In genomic region chr4:87559090-87559837, GRCh38 we compare ENCODE assay signal across 10 cellular contexts. TPM values are rescaled to one million over a fixed set of nuclear protein-coding genes. Genes with fewer than 3 reads are reported as not detected.
A peak's percentile ranks its signal among the peaks of the same experiment; 100 is the strongest.
DNase-seq lines count a peak whose midpoint lies in the region; ATAC-seq and TF ChIP-seq lines count a peak whose summit lies in the region.
"Had no signal": no experiment of that assay in that cellular context is flagged by ENCODE, and none has a peak within 500 bp of the region (broad histone marks: within the 10 kb centered on the region; RNA-seq: fewer than 3 reads in every experiment).

No MANE protein-coding gene starts in this region.

- CTCF ChIA-PET in PC-3 (lab: Charles Lee) = no interaction called here

- peaks cover 13% of the 10 kb centered on the region for H3K4me1 Mint-ChIP-seq in activated naive CD8-positive, alpha-beta T cell treated with anti-CD3 and anti-CD28 coated beads for 36 hours
- H3K4me1 Mint-ChIP-seq in osteocyte (ENCODE audit: unreplicated experiment) = peaks cover 24% of the 10 kb centered on the region

- H3K4me2 ChIP-seq in DND-41 (ENCODE audit: insufficient read depth, low read length) = peak overlapping the region; percentile 54; the same call in 1 of the 2 replicates
- H3K4me2 ChIP-seq in PC-3 (ENCODE audit: low read length) = no peak overlapping the region

- no peak for TF ChIP-seq POLR2A in spleen (IDR thresholded peaks at IDR 0.05)

- no peaks in the 10 kb centered on the region for H3K27me3 ChIP-seq in DND-41 (ENCODE audit: insufficient read depth, low read length, poor library complexity)
- H3K27me3 ChIP-seq in PC-3 (ENCODE audit: low read length) = no peaks in the 10 kb centered on the region
- H3K27me3 ChIP-seq in spleen (replicated peaks in 1 of 7) = no peaks in the 10 kb centered on the region
- H3K27me3 ChIP-seq: right lobe of liver had no signal

- H3K36me3 Mint-ChIP-seq in activated naive CD8-positive, alpha-beta T cell treated with anti-CD3 and anti-CD28 coated beads for 36 hours = no peaks in the 10 kb centered on the region
- H3K36me3 Mint-ChIP-seq in osteocyte (ENCODE audit: unreplicated experiment) = peaks cover 2% of the 10 kb centered on the region

- H3K36me3 ChIP-seq in DND-41 (ENCODE audit: insufficient read depth, low read length) (no peaks in the 10 kb centered on the region), PC-3 (ENCODE audit: low read depth, low read length) (no peaks in the 10 kb centered on the region), spleen (no peaks in the 10 kb centered on the region)
- H3K36me3 ChIP-seq: right lobe of liver had no signal

- H3K9me3 ChIP-seq in DND-41 (ENCODE audit: insufficient read depth, low read length, severe bottlenecking) (no peaks in the 10 kb centered on the region), PC-3 (ENCODE audit: low read length) (no peaks in the 10 kb centered on the region), spleen (no peaks in the 10 kb centered on the region)
- H3K9me3 ChIP-seq: right lobe of liver had no signal

- H3K4me1 ChIP-seq in DND-41 (ENCODE audit: insufficient read depth, low read length) (peaks cover 18% of the 10 kb centered on the region), PC-3 (ENCODE audit: insufficient read depth, low read length) (peaks cover 30% of the 10 kb centered on the region), spleen (peaks cover 0 to 13% (median 0%) of the 10 kb centered on the region in 6 donors)
- H3K4me1 ChIP-seq: right lobe of liver had no signal

- ATAC-seq in DND-41 (ENCODE audit: insufficient read depth, low read depth) (peak; percentile 99), GM21381 (IDR thresholded peaks at IDR 0.05; ENCODE audit: unreplicated experiment) (peak; percentile 100), HG03520 (IDR thresholded peaks at IDR 0.05; ENCODE audit: unreplicated experiment) (peak; percentile 99), PC-3 (no peak)

- peak; percentile 85 for DNase-seq in DND-41
- DNase-seq in PC-3 = peak; percentile 20
- DNase-seq in activated naive CD8-positive, alpha-beta T cell treated with anti-CD3 and anti-CD28 coated beads for 36 hours = peak; percentile 58
- peak; percentile 1 to 11 for DNase-seq in stimulated activated CD4-positive, alpha-beta T cell treated with anti-CD3 and anti-CD28 coated beads, Interleukin-4, amount 100 ng/mL, for 48 hours (ENCODE audit: low read depth in 2 of 2)
- no peak for DNase-seq in osteocyte (ENCODE audit: extremely low spot score, unreplicated experiment)
- no peak for DNase-seq in spleen
- DNase-seq: right lobe of liver had no signal

- no peaks in the 10 kb centered on the region for H4K20me1 ChIP-seq in DND-41 (ENCODE audit: insufficient read depth, low read length)
- no peaks in the 10 kb centered on the region for H4K20me1 ChIP-seq in PC-3 (ENCODE audit: low read length)

- H3K4me3 Mint-ChIP-seq in activated naive CD8-positive, alpha-beta T cell treated with anti-CD3 and anti-CD28 coated beads for 36 hours = no peak overlapping the region
- H3K4me3 Mint-ChIP-seq in osteocyte (ENCODE audit: unreplicated experiment) = no peak overlapping the region

- H3K27me3 Mint-ChIP-seq in activated naive CD8-positive, alpha-beta T cell treated with anti-CD3 and anti-CD28 coated beads for 36 hours = no peaks in the 10 kb centered on the region
- no peaks in the 10 kb centered on the region for H3K27me3 Mint-ChIP-seq in osteocyte (ENCODE audit: unreplicated experiment)

- peak overlapping the region; percentile 51; the same call in 1 of the 2 replicates for H2AFZ ChIP-seq in DND-41 (ENCODE audit: low read depth, low read length)
- H2AFZ ChIP-seq in PC-3 (ENCODE audit: low read length) = no peak overlapping the region

- no peak overlapping the region for H3K27ac Mint-ChIP-seq in activated naive CD8-positive, alpha-beta T cell treated with anti-CD3 and anti-CD28 coated beads for 36 hours
- no peak overlapping the region for H3K27ac Mint-ChIP-seq in osteocyte (ENCODE audit: unreplicated experiment)

- intact Hi-C loops in PC-3 (cut with micrococcal nuclease) = loop anchor here (5.0 kb wide), 1 partner anchor 98 kb away; no protein-coding TSS in a partner anchor
- intact Hi-C loops in spleen (cut with DNase I; ENCODE audit: low total_unique reads) = no loop called here

- H3K9ac ChIP-seq in DND-41 (ENCODE audit: low read depth, low read length) (no peak overlapping the region), PC-3 (ENCODE audit: low read length) (no peak overlapping the region)

- TF ChIP-seq CTCF in DND-41 (IDR thresholded peaks at IDR 0.05; ENCODE audit: borderline replicate concordance, extremely low read depth, low read length, poor library complexity, severe bottlenecking) (no peak), PC-3 (conservative IDR thresholded peaks at IDR 0.05; ENCODE audit: low read depth, low read length) (no peak), osteocyte (IDR thresholded peaks at IDR 0.05) (no peak), spleen (IDR thresholded peaks at IDR 0.05 in 8 of 11, conservative IDR thresholded peaks at IDR 0.05 in 3 of 11) (no peak)

- H3K4me3 ChIP-seq in DND-41 (ENCODE audit: low read depth in 1 of 2, low read length in 2 of 2) (no peak overlapping the region; a peak in 1 of 4 replicates), PC-3 (ENCODE audit: low read length) (no peak overlapping the region), spleen (no peak overlapping the region)
- H3K4me3 ChIP-seq: right lobe of liver had no signal

- peaks cover 4% of the 10 kb centered on the region for H3F3A ChIP-seq in PC-3 (ENCODE audit: low read length, unreplicated experiment)

- peak overlapping the region; percentile 62 for H3K27ac ChIP-seq in DND-41 (ENCODE audit: low read length)
- no peak overlapping the region for H3K27ac ChIP-seq in PC-3 (ENCODE audit: low read length)
- no peak overlapping the region for H3K27ac ChIP-seq in spleen
- H3K27ac ChIP-seq: right lobe of liver had no signal

- BruUV-seq in PC-3 (replicated peaks; lab: Mats Ljungman, UMichigan) = no TSS peak

- no peaks in the 10 kb centered on the region for H3K9me3 Mint-ChIP-seq in activated naive CD8-positive, alpha-beta T cell treated with anti-CD3 and anti-CD28 coated beads for 36 hours
- no peaks in the 10 kb centered on the region for H3K9me3 Mint-ChIP-seq in osteocyte (ENCODE audit: unreplicated experiment)

- no peaks in the 10 kb centered on the region for H3K9me2 ChIP-seq in PC-3 (replicated peaks; ENCODE audit: low read length)

- POLR2A ChIA-PET in PC-3 (lab: Charles Lee; ENCODE audit: unreplicated experiment) = no interaction called here

- WGBS in spleen, 5 donors = 17 to 39% (median 21%) methylated on average over 7 to 8 of the region's 8 CpGs

- no peaks in the 10 kb centered on the region for H3K79me2 ChIP-seq in DND-41 (ENCODE audit: insufficient read depth, low read length)
- H3K79me2 ChIP-seq in PC-3 (ENCODE audit: low read length) = no peaks in the 10 kb centered on the region

RNA-seq across cellular contexts. Expression of gene SPARCL1, which starts 30.1 kb away (rescaled TPM):
- total RNA-seq in PC-3 (2014; rRNA removed) (not detected in 2 replicates), osteocyte (4.0 TPM in 2 replicates), spleen (100 to 1,000 TPM in 3 of 7 donors, 10 to 100 TPM in 4; 67.8 to 318 (median 95.8) TPM)
- not detected for total RNA-seq in activated naive CD8-positive, alpha-beta T cell treated with anti-CD3 and anti-CD28 coated beads for 36 hours
- 100 to 1,000 TPM in 1 of 3 donors, 10 to 100 TPM in 2; 27.2 to 112 (median 54.5) TPM for polyA plus RNA-seq in spleen
- total RNA-seq: bronchial epithelial cell had no signal

RNA-seq across cellular contexts. Expression of gene DSPP, which starts 49.1 kb away (rescaled TPM):
- total RNA-seq in PC-3 (2014; rRNA removed) = 0.04 TPM in 1 of 2 replicates, not detected in the other
- not detected for total RNA-seq in activated naive CD8-positive, alpha-beta T cell treated with anti-CD3 and anti-CD28 coated beads for 36 hours
- not detected in 2 replicates for total RNA-seq in osteocyte
- total RNA-seq in spleen = not detected
- polyA plus RNA-seq in spleen = not detected
- total RNA-seq: bronchial epithelial cell, right lobe of liver had no signal

Comparison
In these comparisons a context has a peak if more than half of its experiments do, and no peak if none do; other contexts are left out.
1. DNase-seq: peak in DND-41 (single experiment), PC-3 (single experiment), activated naive CD8-positive, alpha-beta T cell treated with anti-CD3 and anti-CD28 coated beads for 36 hours (single experiment) and stimulated activated CD4-positive, alpha-beta T cell treated with anti-CD3 and anti-CD28 coated beads, Interleukin-4, amount 100 ng/mL, for 48 hours (2 of 2); none in osteocyte (single experiment) and spleen (single experiment).
2. RNA of gene SPARCL1, which starts 30.1 kb away (total RNA-seq): 67.8 to 318 TPM in spleen; 4.0 TPM in osteocyte, not detected in PC-3 and not detected in activated naive CD8-positive, alpha-beta T cell treated with anti-CD3 and anti-CD28 coated beads for 36 hours; every median in the first group is over 10 times any median in the second.